In genomic region chr4:110309686-110310085, GRCh38 we compare ENCODE assay signal across 29 cellular contexts.
DNase-seq lines count a peak whose midpoint lies in the region; ATAC-seq and TF ChIP-seq lines count a peak whose summit lies in the region.
"Had no signal": no experiment of that assay in that cellular context is flagged by ENCODE, and none has a peak within 500 bp of the region (broad histone marks: within the 10 kb centered on the region; RNA-seq: fewer than 3 reads in every experiment).

No MANE protein-coding gene starts in this region.

- no peaks in the 10 kb centered on the region for H3K27me3 ChIP-seq in MG63
- H3K27me3 ChIP-seq: cardiac muscle cell, Peyer's patch, right atrium auricular region, testis, vagina had no signal

- peak; percentile 10 for DNase-seq in AG08395 (ENCODE audit: low spot score)
- peak; percentile 85 for DNase-seq in HFF-Myc (ENCODE audit: extremely low read depth, low read depth)
- DNase-seq in astrocyte of the spinal cord (ENCODE audit: low read depth, low spot score), result peak; percentile 64
- DNase-seq in fibroblast of pulmonary artery (ENCODE audit: low read depth), result peak; percentile 4
- no peak for DNase-seq in caudate nucleus (lab: John Stamatoyannopoulos, UW)
- no peak for DNase-seq in MG63
- DNase-seq in A172 (ENCODE audit: low spot score), result no peak
- DNase-seq: activated CD4-positive, alpha-beta T cell treated with anti-CD3 and anti-CD28 coated beads for 4 hours; activated CD8-positive, alpha-beta memory T cell treated with anti-CD3 and anti-CD28 coated beads for 24 hours; activated T-cell treated with anti-CD3 and anti-CD28 coated beads, Interleukin-2, amount 50 U/mL, for 1 hour; dermis blood vessel endothelial cell; KBM-7; midbrain; NCI-H1417 treated with DMSO at 0.1 percent for 48 hours; NCI-H2107; NCI-H510A treated with DMSO at 0.1 percent for 48 hours; nephron progenitor cell; Peyer's patch; stimulated activated CD4-positive, alpha-beta T cell treated with anti-CD3 and anti-CD28 coated beads, Interleukin-4, amount 100 ng/mL, for 4 hours; stimulated activated naive CD4-positive, alpha-beta T cell; T-helper 17 cell; testis had no signal

- in situ Hi-C loops in astrocyte of the spinal cord (cut with HindIII; ENCODE audit: low sequenced_read_pairs), result no loop called here

- H3K9me3 ChIP-seq in MG63, result no peaks in the 10 kb centered on the region
- H3K9me3 ChIP-seq: Peyer's patch, right atrium auricular region, SJSA1, testis, vagina had no signal

- no peak overlapping the region for H3K27ac ChIP-seq in caudate nucleus (ENCODE audit: low read depth, low read length)
- H3K27ac ChIP-seq: C4-2B, cardiac muscle cell, parathyroid adenoma, Peyer's patch, right atrium auricular region, SJSA1, testis, vagina had no signal

- no peaks in the 10 kb centered on the region for H3K36me3 ChIP-seq in MG63
- H3K36me3 ChIP-seq: cardiac muscle cell, Peyer's patch, right atrium auricular region, SJSA1, vagina had no signal

- no peak for ATAC-seq in GM18873 (IDR thresholded peaks at IDR 0.05; ENCODE audit: low FRiP score, unreplicated experiment)
- ATAC-seq: T-helper 17 cell had no signal

- TF ChIP-seq CTCF in HFF-Myc (IDR thresholded peaks at IDR 0.05; ENCODE audit: low read depth, low read length, missing control alignments), result no peak
- no peak for TF ChIP-seq CTCF in astrocyte of the spinal cord (IDR thresholded peaks at IDR 0.05; ENCODE audit: low read depth, low read length)
- no peak for TF ChIP-seq CTCF in fibroblast of pulmonary artery (IDR thresholded peaks at IDR 0.05; ENCODE audit: low read length, missing control alignments)

- no peak overlapping the region for H3K4me3 ChIP-seq in HFF-Myc (replicated peaks; ENCODE audit: low read depth, low read length)
- no peak overlapping the region for H3K4me3 ChIP-seq in astrocyte of the spinal cord (ENCODE audit: low read depth, low read length)
- H3K4me3 ChIP-seq in fibroblast of pulmonary artery (replicated peaks; ENCODE audit: low read depth, low read length), result no peak overlapping the region
- no peak overlapping the region for H3K4me3 ChIP-seq in MG63
- H3K4me3 ChIP-seq: cardiac muscle cell, Peyer's patch, right atrium auricular region, SJSA1, testis, vagina had no signal

Comparison
In these comparisons a context has a peak if more than half of its experiments do, and no peak if none do; other contexts are left out.
1. DNase-seq: peak in AG08395 (single experiment), HFF-Myc (single experiment), astrocyte of the spinal cord (single experiment) and fibroblast of pulmonary artery (single experiment); none in caudate nucleus (0 of 61), MG63 (single experiment) and A172 (single experiment).